ENCODE assay signal across 17 cellular contexts in the genomic region with DNA sequence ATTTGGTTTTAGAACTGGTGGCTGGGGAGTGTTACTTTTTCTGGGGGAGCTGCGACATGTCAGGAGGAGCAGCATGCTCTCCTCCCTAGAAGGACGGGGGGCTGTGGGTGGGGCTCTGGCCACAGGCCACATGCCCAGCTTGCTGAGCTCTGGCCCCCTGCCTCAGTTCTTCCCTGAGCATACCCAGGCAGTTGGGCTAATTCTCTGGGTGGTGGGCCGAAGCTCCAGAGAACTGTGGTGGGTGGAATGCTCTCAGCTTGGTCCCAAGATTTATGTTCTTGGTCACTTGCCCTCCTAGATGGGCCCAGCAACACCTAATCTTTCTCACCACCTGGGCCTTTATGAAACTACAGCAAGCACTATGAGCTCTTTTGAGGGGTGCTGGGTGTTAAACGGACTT. TPM values are rescaled to one million over a fixed set of nuclear protein-coding genes. Genes with fewer than 3 reads are reported as not detected.
DNase-seq lines count a peak whose midpoint lies in the region; ATAC-seq, FAIRE-seq and TF ChIP-seq lines count a peak whose summit lies in the region.
"Had no signal": no experiment of that assay in that cellular context is flagged by ENCODE, and none has a peak within 500 bp of the region (broad histone marks: within the 10 kb centered on the region; RNA-seq: fewer than 3 reads in every experiment).

No MANE protein-coding gene starts in this region.

- peaks cover 0 to 26% (median 0%) of the 10 kb centered on the region in 3 donors for H3K36me3 Mint-ChIP-seq in naive thymus-derived CD8-positive, alpha-beta T cell

- TF ChIP-seq RAD21 in GM12878 (IDR thresholded peaks at IDR 0.05; ENCODE audit: insufficient read depth, low read depth, low read length) = no peak

- intact Hi-C loops in GM12878 (cut with micrococcal nuclease; ENCODE audit: unreplicated experiment) (no loop called here), pancreas (cut with DNase I) (no loop called here), vagina (cut with DNase I) (no loop called here)

- no peaks in the 10 kb centered on the region for H3K27me3 Mint-ChIP-seq in naive thymus-derived CD8-positive, alpha-beta T cell

- TF ChIP-seq POLR2A in GM12878 (IDR thresholded peaks at IDR 0.05; ENCODE audit: low read depth, low read length) (no peak), vagina (IDR thresholded peaks at IDR 0.05) (no peak)

- WGBS in GM12878 (ENCODE audit: insufficient coverage, insufficient replicate concordance, low lambda C conversion rate, missing lambda C conversion rate) = 95% methylated on average over 4 of the region's 4 CpGs
- WGBS in pancreas, 2 donors = 91 to 92% methylated on average over 4 of the region's 4 CpGs

- no TSS peak for BruUV-seq in GM12878 (replicated peaks; lab: Mats Ljungman, UMichigan)

- ATAC-seq in GM12878 (no peak), pancreas (no peak), GM21825 (IDR thresholded peaks at IDR 0.05; ENCODE audit: unreplicated experiment) (no peak)
- no peak for ATAC-seq in naive thymus-derived CD8-positive, alpha-beta T cell
- ATAC-seq: activated CD4-positive, CD25-positive, alpha-beta regulatory T cell treated with anti-CD3 and anti-CD28 coated beads, Interleukin-2, amount 50 U/mL, for 24 hours had no signal

- H3K4me1 Mint-ChIP-seq in naive thymus-derived CD8-positive, alpha-beta T cell = peaks cover 29 to 78% (median 69%) of the 10 kb centered on the region in 4 donors

- H3K36me3 ChIP-seq in BLaER1 = peaks cover 61% of the 10 kb centered on the region
- H3K36me3 ChIP-seq in H7 (replicated peaks; ENCODE audit: control insufficient read depth, insufficient read depth, low read length) = peaks cover 14% of the 10 kb centered on the region
- H3K36me3 ChIP-seq in GM12878 (ENCODE audit: control insufficient read depth in 2 of 2, insufficient read depth in 2 of 2, low read length in 1 of 2) = peaks cover 17 to 20% of the 10 kb centered on the region in 2 experiments
- H3K36me3 ChIP-seq in pancreas = peaks cover 0 to 24% (median 23%) of the 10 kb centered on the region in 3 donors
- H3K36me3 ChIP-seq in vagina = peaks cover 0 to 22% of the 10 kb centered on the region in 2 donors

- DNase-seq in H7 (peak; percentile 27), GM12878 (ENCODE audit: low read depth, low spot score) (no peak), pancreas (no peak), vagina (ENCODE audit: extremely low spot score in 2 of 2) (no peak)
- no peak for DNase-seq in naive thymus-derived CD8-positive, alpha-beta T cell
- no peak for DNase-seq in stimulated activated CD4-positive, alpha-beta T cell treated with anti-CD3 and anti-CD28 coated beads, Interleukin-4, amount 100 ng/mL, for 1 hour
- DNase-seq: activated T-cell treated with anti-CD3 and anti-CD28 coated beads, Interleukin-2, amount 50 U/mL, for 48 hours; C1 segment of cervical spinal cord; effector CD8-positive, alpha-beta T cell; mammary epithelial cell; NCI-H1092; SW 1271 had no signal

- no peaks in the 10 kb centered on the region for H3K9me3 Mint-ChIP-seq in naive thymus-derived CD8-positive, alpha-beta T cell

- SMC1A ChIA-PET in GM12878 (lab: Charles Lee; ENCODE audit: uncharacterized antibody, unreplicated experiment) = interaction anchor here (1.2 to 3.0 kb wide), 7 partner anchors 12 to 47 kb away, joined by 3 to 21 read pairs (median 4); a partner anchor contains a TSS

- H3K27me3 ChIP-seq in BLaER1 = no peaks in the 10 kb centered on the region
- H3K27me3 ChIP-seq in H7 (ENCODE audit: control insufficient read depth, insufficient read depth, low read length) = no peaks in the 10 kb centered on the region
- no peaks in the 10 kb centered on the region for H3K27me3 ChIP-seq in GM12878 (replicated peaks in 1 of 2; ENCODE audit: control insufficient read depth in 2 of 2, insufficient read depth in 2 of 2, low read length in 1 of 2)
- no peaks in the 10 kb centered on the region for H3K27me3 ChIP-seq in pancreas
- H3K27me3 ChIP-seq in vagina = no peaks in the 10 kb centered on the region

- H4K20me1 ChIP-seq in BLaER1 (peaks cover 84% of the 10 kb centered on the region), GM12878 (ENCODE audit: control insufficient read depth, insufficient read depth) (no peaks in the 10 kb centered on the region; the same call in 1 of the 2 replicates)

- CTCF ChIA-PET in GM12878 (lab: Yijun Ruan, JAX) = interaction anchor here (0.8 to 2.1 kb wide), 9 partner anchors 12 to 312 kb away, joined by 3 to 22 read pairs (median 4); a partner anchor contains a TSS

- POLR2A ChIA-PET in GM12878 (lab: Charles Lee) = interaction anchor here (0.6 to 6.2 kb wide), 8 partner anchors 8 to 1808 kb away, joined by 3 to 89 read pairs (median 4); partner anchors contain the start of genes ACTR3C and LRRC61
- POLR2A ChIA-PET in naive thymus-derived CD8-positive, alpha-beta T cell (lab: Charles Lee) = interaction anchor here (2.2 kb wide), 2 partner anchors 12 to 31 kb away, joined by 5 to 6 read pairs; no protein-coding TSS in a partner anchor

- H3K4me2 ChIP-seq in BLaER1 (no peak overlapping the region), GM12878 (ENCODE audit: control insufficient read depth, insufficient read depth) (peak overlapping the region; percentile 58)

- H3K27ac Mint-ChIP-seq in naive thymus-derived CD8-positive, alpha-beta T cell = peak overlapping the region; percentile 52 to 91 (median 85)

- no peak for TF ChIP-seq CTCF in GM12878 (IDR thresholded peaks at IDR 0.05 in 2 of 3, conservative IDR thresholded peaks at IDR 0.05 in 1 of 3; ENCODE audit: control insufficient read depth in 2 of 3, extremely low read depth in 1 of 3, insufficient read depth in 1 of 3, low read depth in 3 of 3, low read length in 3 of 3)
- no peak for TF ChIP-seq CTCF in pancreas (IDR thresholded peaks at IDR 0.05)
- TF ChIP-seq CTCF in vagina (IDR thresholded peaks at IDR 0.05) = no peak

- H3K4me1 ChIP-seq in BLaER1 (peaks cover 82% of the 10 kb centered on the region), GM12878 (ENCODE audit: control insufficient read depth, insufficient read depth, low read length) (peaks cover 50% of the 10 kb centered on the region), pancreas (peaks cover 20 to 58% (median 44%) of the 10 kb centered on the region in 3 donors), vagina (peaks cover 44% of the 10 kb centered on the region)

- in situ Hi-C loops in GM12878 (cut with MboI) = no loop called here

- no peak for FAIRE-seq in GM12878 (lab: Jason Lieb, UNC)
- FAIRE-seq in pancreas (lab: Jason Lieb, UNC) = no peak
- FAIRE-seq: GM12892, urothelium cell line had no signal

- H3K4me3 ChIP-seq in BLaER1 (no peak overlapping the region), H7 (ENCODE audit: insufficient read depth, low read depth, low read length) (no peak overlapping the region), GM12878 (peak overlapping the region; percentile 22; the same call in 1 of the 2 replicates), pancreas (no peak overlapping the region), vagina (no peak overlapping the region)

- H3K27ac ChIP-seq in BLaER1 (no peak overlapping the region), GM12878 (ENCODE audit: control insufficient read depth, insufficient read depth) (peak overlapping the region; percentile 70), pancreas (no peak overlapping the region), vagina (no peak overlapping the region)

- no peak for TF ChIP-seq EP300 in GM12878 (IDR thresholded peaks at IDR 0.05; ENCODE audit: borderline replicate concordance in 1 of 2, control insufficient read depth in 1 of 2, low read depth in 2 of 2, low read length in 2 of 2)

- H3K79me2 ChIP-seq in GM12878 (ENCODE audit: control insufficient read depth, insufficient read depth, low read length) = peaks cover 59% of the 10 kb centered on the region

- RAD21 ChIA-PET in GM12878 (lab: Charles Lee; ENCODE audit: unreplicated experiment) = interaction anchor here (0.8 to 2.9 kb wide), 6 partner anchors 8 to 34 kb away, joined by 3 to 15 read pairs (median 5); a partner anchor contains a TSS

- H3K9me3 ChIP-seq in BLaER1 (no peaks in the 10 kb centered on the region), GM12878 (replicated peaks; ENCODE audit: control insufficient read depth, insufficient read depth, low read length) (no peaks in the 10 kb centered on the region), pancreas (no peaks in the 10 kb centered on the region), vagina (no peaks in the 10 kb centered on the region)

- H3K9ac ChIP-seq in BLaER1 (peak overlapping the region; percentile 43; the same call in 1 of the 2 replicates), GM12878 (ENCODE audit: control insufficient read depth, insufficient read depth, low read length) (peak overlapping the region; percentile 41; the same call in 1 of the 2 replicates)

- H3K4me3 Mint-ChIP-seq in naive thymus-derived CD8-positive, alpha-beta T cell = no peak overlapping the region

- no peak overlapping the region for H2AFZ ChIP-seq in GM12878 (ENCODE audit: control insufficient read depth, low read depth, low read length)

RNA-seq across cellular contexts. Expression of gene ZNF775, which starts 5.1 kb away (rescaled TPM):
- total RNA-seq in H7 (2014; rRNA removed; shearing (Covaris generic)) = 44.2 and 56.7 TPM in 2 replicates
- 7.9 and 10.6 TPM in 2 replicates for total RNA-seq in GM12878 (2013; cell fraction: nucleolus; rRNA removed)
- total RNA-seq in GM12878 (2014; rRNA removed) = 7.2 and 11.0 TPM in 2 replicates
- 2.3 and 2.8 TPM in 2 replicates for total RNA-seq in GM12878 (2014; rRNA removed; fragmentation: Illumina TruSeq; extraction: Trizol)
- 12.1 and 14.3 TPM in 2 replicates for total RNA-seq in GM12878 (2021)
- polyA plus RNA-seq in GM12878 (2011; ENCODE audit: low read depth) = 1.1 TPM
- polyA plus RNA-seq in GM12878 (2011; rRNA removed) = 1.8 and 3.6 TPM in 2 replicates
- 3.6 and 8.5 TPM in 2 replicates for polyA plus RNA-seq in GM12878 (2011; cell fraction: cytosol; rRNA removed)
- 9.0 and 11.2 TPM in 2 replicates for polyA plus RNA-seq in GM12878 (2011; cell fraction: nucleus; rRNA removed)
- polyA plus RNA-seq in GM12878 (2012) = 5.9 and 7.2 TPM in 2 replicates
- 0.32 and 0.71 TPM in 2 replicates for polyA plus RNA-seq in GM12878 (2014; fragmentation: Illumina TruSeq; extraction: Trizol)
- under 1 TPM; 0.05 to 0.46 TPM for polyA plus RNA-seq in GM12878 (2014; fragmentation: Nextera tagmentation; extraction: Ambion mirVana)
- 9.7 and 11.8 TPM in 2 replicates for polyA plus RNA-seq in GM12878 (2014; rRNA removed)
- polyA plus RNA-seq in GM12878 (2016; fragmentation: Nextera tagmentation; extraction: Ambion mirVana) = 1 to 10 TPM in 1 of 2 experiments, under 1 TPM in 1; 0.62 to 1.4 TPM
- polyA minus RNA-seq in GM12878 (2011; rRNA and poly(A)+ RNA removed) = 1.1 and 3.0 TPM in 2 replicates
- 3.5 and 5.1 TPM in 2 replicates for polyA minus RNA-seq in GM12878 (2011; cell fraction: cytosol; rRNA and poly(A)+ RNA removed)
- polyA minus RNA-seq in GM12878 (2011; cell fraction: nucleus; rRNA and poly(A)+ RNA removed) = 2.3 and 4.7 TPM in 2 replicates
- total RNA-seq in naive thymus-derived CD8-positive, alpha-beta T cell = 1 to 10 TPM; 5.6 to 5.9 TPM
- 1 to 10 TPM; 1.5 to 7.6 (median 3.1) TPM for polyA plus RNA-seq in naive thymus-derived CD8-positive, alpha-beta T cell
- 1 to 10 TPM; 2.0 to 3.9 (median 2.8) TPM for total RNA-seq in pancreas
- polyA plus RNA-seq in pancreas = 1 to 10 TPM; 3.2 to 7.4 TPM
- total RNA-seq in vagina = 4.4 TPM

RNA-seq across cellular contexts. Expression of gene REPIN1, which starts 5.4 kb away (rescaled TPM):
- 149 and 155 TPM in 2 replicates for total RNA-seq in H7 (2014; rRNA removed; shearing (Covaris generic))
- 152 and 192 TPM in 2 replicates for total RNA-seq in GM12878 (2013; cell fraction: nucleolus; rRNA removed)
- 111 and 122 TPM in 2 replicates for total RNA-seq in GM12878 (2014; rRNA removed)
- 32.1 and 38.7 TPM in 2 replicates for total RNA-seq in GM12878 (2014; rRNA removed; fragmentation: Illumina TruSeq; extraction: Trizol)
- total RNA-seq in GM12878 (2021) = 161 and 172 TPM in 2 replicates
- polyA plus RNA-seq in GM12878 (2011; ENCODE audit: low read depth) = 43.7 TPM
- 56.3 and 88.0 TPM in 2 replicates for polyA plus RNA-seq in GM12878 (2011; rRNA removed)
- polyA plus RNA-seq in GM12878 (2011; cell fraction: cytosol; rRNA removed) = 135 and 158 TPM in 2 replicates
- 309 and 343 TPM in 2 replicates for polyA plus RNA-seq in GM12878 (2011; cell fraction: nucleus; rRNA removed)
- 96.5 and 107 TPM in 2 replicates for polyA plus RNA-seq in GM12878 (2012)
- 22.3 and 47.3 TPM in 2 replicates for polyA plus RNA-seq in GM12878 (2014; fragmentation: Illumina TruSeq; extraction: Trizol)
- 10 to 100 TPM in 1 of 2 experiments, 1 to 10 TPM in 1; 5.1 to 12.6 TPM for polyA plus RNA-seq in GM12878 (2014; fragmentation: Nextera tagmentation; extraction: Ambion mirVana)
- polyA plus RNA-seq in GM12878 (2014; rRNA removed) = 139 and 159 TPM in 2 replicates
- polyA plus RNA-seq in GM12878 (2016; fragmentation: Nextera tagmentation; extraction: Ambion mirVana) = 10 to 100 TPM; 66.4 to 87.4 TPM
- 40.9 and 86.3 TPM in 2 replicates for polyA minus RNA-seq in GM12878 (2011; rRNA and poly(A)+ RNA removed)
- 35.8 and 41.2 TPM in 2 replicates for polyA minus RNA-seq in GM12878 (2011; cell fraction: cytosol; rRNA and poly(A)+ RNA removed)
- 59.8 and 89.9 TPM in 2 replicates for polyA minus RNA-seq in GM12878 (2011; cell fraction: nucleus; rRNA and poly(A)+ RNA removed)
- total RNA-seq in naive thymus-derived CD8-positive, alpha-beta T cell = 100 to 1,000 TPM; 104 to 108 TPM
- 10 to 100 TPM; 39.8 to 73.0 (median 49.8) TPM for polyA plus RNA-seq in naive thymus-derived CD8-positive, alpha-beta T cell
- total RNA-seq in pancreas = 10 to 100 TPM; 48.1 to 76.3 (median 63.2) TPM
- polyA plus RNA-seq in pancreas = 10 to 100 TPM; 57.5 to 78.8 TPM
- total RNA-seq in vagina = 49.4 TPM

RNA-seq across cellular contexts. Expression of gene RARRES2, which starts 32.6 kb away (rescaled TPM):
- 198 and 223 TPM in 2 replicates for total RNA-seq in H7 (2014; rRNA removed; shearing (Covaris generic))
- not detected in 2 replicates for total RNA-seq in GM12878 (2013; cell fraction: nucleolus; rRNA removed)
- total RNA-seq in GM12878 (2014; rRNA removed) = 0.23 and 0.33 TPM in 2 replicates
- total RNA-seq in GM12878 (2014; rRNA removed; fragmentation: Illumina TruSeq; extraction: Trizol) = not detected in 2 replicates
- total RNA-seq in GM12878 (2021) = 0.96 and 2.2 TPM in 2 replicates
- polyA plus RNA-seq in GM12878 (2011; ENCODE audit: low read depth) = 1.8 TPM
- polyA plus RNA-seq in GM12878 (2011; rRNA removed) = not detected in 2 replicates
- polyA plus RNA-seq in GM12878 (2011; cell fraction: cytosol; rRNA removed) = not detected in 2 replicates
- polyA plus RNA-seq in GM12878 (2011; cell fraction: nucleus; rRNA removed) = not detected in 2 replicates
- 1.9 and 2.2 TPM in 2 replicates for polyA plus RNA-seq in GM12878 (2012)
- 0.29 TPM in 1 of 2 replicates, not detected in the other for polyA plus RNA-seq in GM12878 (2014; fragmentation: Illumina TruSeq; extraction: Trizol)
- under 1 TPM in 1 of 2 experiments, not detected in 1; 0.13 TPM for polyA plus RNA-seq in GM12878 (2014; fragmentation: Nextera tagmentation; extraction: Ambion mirVana)
- polyA plus RNA-seq in GM12878 (2014; rRNA removed) = 0.18 and 0.41 TPM in 2 replicates
- polyA plus RNA-seq in GM12878 (2016; fragmentation: Nextera tagmentation; extraction: Ambion mirVana) = under 1 TPM; 0.40 to 1.00 TPM
- polyA minus RNA-seq in GM12878 (2011; rRNA and poly(A)+ RNA removed) = not detected in 2 replicates
- not detected in 2 replicates for polyA minus RNA-seq in GM12878 (2011; cell fraction: cytosol; rRNA and poly(A)+ RNA removed)
- not detected in 2 replicates for polyA minus RNA-seq in GM12878 (2011; cell fraction: nucleus; rRNA and poly(A)+ RNA removed)
- total RNA-seq in naive thymus-derived CD8-positive, alpha-beta T cell = under 1 TPM in 1 of 2 experiments, not detected in 1; 0.29 TPM
- not detected for polyA plus RNA-seq in naive thymus-derived CD8-positive, alpha-beta T cell
- 100 to 1,000 TPM; 125 to 408 (median 236) TPM for total RNA-seq in pancreas
- polyA plus RNA-seq in pancreas = 100 to 1,000 TPM; 184 to 246 TPM
- 305 TPM for total RNA-seq in vagina

RNA-seq across cellular contexts. Expression of gene ACTR3C, which starts 50.7 kb away (rescaled TPM):
- total RNA-seq in H7 (2014; rRNA removed; shearing (Covaris generic)) = 0.73 and 3.2 TPM in 2 replicates
- total RNA-seq in GM12878 (2013; cell fraction: nucleolus; rRNA removed) = 55.8 and 61.6 TPM in 2 replicates
- 8.6 and 8.9 TPM in 2 replicates for total RNA-seq in GM12878 (2014; rRNA removed)
- 6.1 and 6.3 TPM in 2 replicates for total RNA-seq in GM12878 (2014; rRNA removed; fragmentation: Illumina TruSeq; extraction: Trizol)
- total RNA-seq in GM12878 (2021) = 3.5 and 6.5 TPM in 2 replicates
- 2.2 TPM for polyA plus RNA-seq in GM12878 (2011; ENCODE audit: low read depth)
- 7.4 and 8.6 TPM in 2 replicates for polyA plus RNA-seq in GM12878 (2011; rRNA removed)
- polyA plus RNA-seq in GM12878 (2011; cell fraction: cytosol; rRNA removed) = 3.3 and 4.1 TPM in 2 replicates
- 11.1 and 14.7 TPM in 2 replicates for polyA plus RNA-seq in GM12878 (2011; cell fraction: nucleus; rRNA removed)
- 1.7 and 2.2 TPM in 2 replicates for polyA plus RNA-seq in GM12878 (2012)
- polyA plus RNA-seq in GM12878 (2014; fragmentation: Illumina TruSeq; extraction: Trizol) = 3.3 and 3.4 TPM in 2 replicates
- polyA plus RNA-seq in GM12878 (2014; fragmentation: Nextera tagmentation; extraction: Ambion mirVana) = 1 to 10 TPM; 2.0 to 2.7 TPM
- polyA plus RNA-seq in GM12878 (2014; rRNA removed) = 5.3 and 5.6 TPM in 2 replicates
- polyA plus RNA-seq in GM12878 (2016; fragmentation: Nextera tagmentation; extraction: Ambion mirVana) = 10 to 100 TPM in 1 of 2 experiments, 1 to 10 TPM in 1; 6.6 to 10.2 TPM
- polyA minus RNA-seq in GM12878 (2011; rRNA and poly(A)+ RNA removed) = 21.7 and 27.0 TPM in 2 replicates
- 8.3 and 8.6 TPM in 2 replicates for polyA minus RNA-seq in GM12878 (2011; cell fraction: cytosol; rRNA and poly(A)+ RNA removed)
- 69.0 and 127 TPM in 2 replicates for polyA minus RNA-seq in GM12878 (2011; cell fraction: nucleus; rRNA and poly(A)+ RNA removed)
- total RNA-seq in naive thymus-derived CD8-positive, alpha-beta T cell = 10 to 100 TPM in 1 of 2 experiments, 1 to 10 TPM in 1; 9.8 to 12.8 TPM
- 1 to 10 TPM; 2.1 to 4.6 (median 3.5) TPM for polyA plus RNA-seq in naive thymus-derived CD8-positive, alpha-beta T cell
- 10 to 100 TPM; 12.3 to 26.5 (median 17.7) TPM for total RNA-seq in pancreas
- 10 to 100 TPM in 1 of 2 donors, 1 to 10 TPM in 1; 9.0 to 10.9 TPM for polyA plus RNA-seq in pancreas
- 24.1 TPM for total RNA-seq in vagina

RNA-seq across cellular contexts. Expression of gene LRRC61, which starts 50.9 kb away (rescaled TPM):
- total RNA-seq in H7 (2014; rRNA removed; shearing (Covaris generic)) = 38.3 and 39.4 TPM in 2 replicates
- total RNA-seq in GM12878 (2013; cell fraction: nucleolus; rRNA removed) = 16.2 and 18.9 TPM in 2 replicates
- total RNA-seq in GM12878 (2014; rRNA removed) = 26.9 and 32.6 TPM in 2 replicates
- total RNA-seq in GM12878 (2014; rRNA removed; fragmentation: Illumina TruSeq; extraction: Trizol) = 6.9 and 9.2 TPM in 2 replicates
- total RNA-seq in GM12878 (2021) = 28.9 and 31.1 TPM in 2 replicates
- polyA plus RNA-seq in GM12878 (2011; ENCODE audit: low read depth) = 6.5 TPM
- polyA plus RNA-seq in GM12878 (2011; rRNA removed) = 9.6 and 16.3 TPM in 2 replicates
- polyA plus RNA-seq in GM12878 (2011; cell fraction: cytosol; rRNA removed) = 34.0 and 39.8 TPM in 2 replicates
- 16.1 and 23.6 TPM in 2 replicates for polyA plus RNA-seq in GM12878 (2011; cell fraction: nucleus; rRNA removed)
- polyA plus RNA-seq in GM12878 (2012) = 14.1 and 17.4 TPM in 2 replicates
- 3.6 and 5.9 TPM in 2 replicates for polyA plus RNA-seq in GM12878 (2014; fragmentation: Illumina TruSeq; extraction: Trizol)
- 1 to 10 TPM; 1.4 to 2.5 TPM for polyA plus RNA-seq in GM12878 (2014; fragmentation: Nextera tagmentation; extraction: Ambion mirVana)
- polyA plus RNA-seq in GM12878 (2014; rRNA removed) = 27.3 and 32.4 TPM in 2 replicates
- polyA plus RNA-seq in GM12878 (2016; fragmentation: Nextera tagmentation; extraction: Ambion mirVana) = 10 to 100 TPM; 44.9 to 54.2 TPM
- polyA minus RNA-seq in GM12878 (2011; rRNA and poly(A)+ RNA removed) = 19.7 and 23.8 TPM in 2 replicates
- 18.7 and 22.9 TPM in 2 replicates for polyA minus RNA-seq in GM12878 (2011; cell fraction: cytosol; rRNA and poly(A)+ RNA removed)
- polyA minus RNA-seq in GM12878 (2011; cell fraction: nucleus; rRNA and poly(A)+ RNA removed) = 5.9 and 13.7 TPM in 2 replicates
- 10 to 100 TPM; 13.8 to 16.0 TPM for total RNA-seq in naive thymus-derived CD8-positive, alpha-beta T cell
- polyA plus RNA-seq in naive thymus-derived CD8-positive, alpha-beta T cell = 10 to 100 TPM; 17.8 to 34.3 (median 33.5) TPM
- 10 to 100 TPM in 1 of 6 donors, 1 to 10 TPM in 5; 7.1 to 10.3 (median 8.8) TPM for total RNA-seq in pancreas
- 10 to 100 TPM in 1 of 2 donors, 1 to 10 TPM in 1; 7.1 to 11.2 TPM for polyA plus RNA-seq in pancreas
- total RNA-seq in vagina = 14.0 TPM

Comparison
In these comparisons a context has a peak if more than half of its experiments do, and no peak if none do; other contexts are left out.
1. RNA of gene RARRES2, which starts 32.6 kb away (total RNA-seq): 305 TPM in vagina (single experiment), 125 to 408 TPM in pancreas and 198 to 223 TPM in H7; 0.29 TPM in naive thymus-derived CD8-positive, alpha-beta T cell and 0.23 to 2.2 TPM in GM12878; every median in the first group is over 10 times any median in the second.